ENCODE assay signal across 21 cellular contexts in the genomic region with DNA sequence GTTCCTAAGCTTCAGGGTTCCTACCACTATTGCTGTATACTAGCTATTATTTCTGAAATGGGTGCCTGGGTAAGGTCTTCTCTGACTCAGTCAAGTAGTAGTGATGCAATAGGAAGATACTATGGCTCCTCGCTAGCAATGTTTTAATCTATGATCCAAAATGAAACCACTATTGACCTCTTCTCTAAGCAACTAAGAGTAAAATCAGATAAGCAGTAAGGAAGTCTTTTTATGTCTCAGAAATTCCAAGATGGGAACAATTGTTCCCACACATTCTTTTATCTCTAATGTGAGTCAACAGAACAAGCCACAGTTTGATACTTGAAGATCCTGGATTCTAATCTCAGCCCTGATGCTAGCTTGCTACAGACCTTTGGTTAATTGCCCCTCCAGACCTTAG. TPM values are rescaled to one million over a fixed set of nuclear protein-coding genes. Genes with fewer than 3 reads are reported as not detected.
DNase-seq lines count a peak whose midpoint lies in the region; ATAC-seq and TF ChIP-seq lines count a peak whose summit lies in the region.
"Had no signal": no experiment of that assay in that cellular context is flagged by ENCODE, and none has a peak within 500 bp of the region (broad histone marks: within the 10 kb centered on the region; RNA-seq: fewer than 3 reads in every experiment).

No MANE protein-coding gene starts in this region.

- no peak for ATAC-seq in HG03571 (IDR thresholded peaks at IDR 0.05; ENCODE audit: unreplicated experiment)
- ATAC-seq: stimulated activated naive B cell treated with anti-CD40 and anti-IgM and Interleukin-4, amounts not matched to agents 10 μg/mL and 1 μg/mL and 100 μg/mL, for 72 hours had no signal

- POLR2A ChIA-PET in BJ (lab: Charles Lee) = no interaction called here

- TF ChIP-seq CTCF in BJ (IDR thresholded peaks at IDR 0.05; ENCODE audit: insufficient read depth, low read depth, low read length) (no peak), HFFc6 (IDR thresholded peaks at IDR 0.05) (no peak)

- no peaks in the 10 kb centered on the region for H3K9me3 Mint-ChIP-seq in HFFc6
- H3K9me3 Mint-ChIP-seq: stimulated activated naive B cell treated with anti-CD40 and anti-IgM and Interleukin-4, amounts not matched to agents 10 μg/mL and 1 μg/mL and 100 μg/mL, for 72 hours; type B pancreatic cell had no signal

- peaks cover 74% of the 10 kb centered on the region for H3K36me3 Mint-ChIP-seq in HFFc6 (ENCODE audit: low read depth)

- peak overlapping the region; percentile 77 for H3K27ac Mint-ChIP-seq in HFFc6
- H3K27ac Mint-ChIP-seq: stimulated activated naive B cell treated with anti-CD40 and anti-IgM and Interleukin-4, amounts not matched to agents 10 μg/mL and 1 μg/mL and 100 μg/mL, for 72 hours; type B pancreatic cell had no signal

- no peak overlapping the region for H3K4me3 ChIP-seq in BJ (ENCODE audit: low read depth, low read length)
- H3K4me3 ChIP-seq: BLaER1, coronary artery, lung, prostate gland had no signal

- H3K27me3 Mint-ChIP-seq in HFFc6 (ENCODE audit: insufficient read depth) = peaks cover 2% of the 10 kb centered on the region; the same call in 1 of the 2 replicates
- H3K27me3 Mint-ChIP-seq: stimulated activated naive B cell treated with anti-CD40 and anti-IgM and Interleukin-4, amounts not matched to agents 10 μg/mL and 1 μg/mL and 100 μg/mL, for 72 hours; type B pancreatic cell had no signal

- CTCF ChIA-PET in BJ (lab: Yijun Ruan, JAX) = interaction anchor here (1.6 to 2.4 kb wide), 3 partner anchors 13 to 56 kb away, joined by 6 to 22 read pairs (median 6); a partner anchor contains a TSS

- H3K27me3 ChIP-seq in BJ (ENCODE audit: control insufficient read depth, insufficient read depth, low read length) = no peaks in the 10 kb centered on the region
- H3K27me3 ChIP-seq: BLaER1 had no signal

- peaks cover 12% of the 10 kb centered on the region for H3K36me3 ChIP-seq in BJ (ENCODE audit: control insufficient read depth, insufficient read depth, low read length)

- peak overlapping the region; percentile 30 for H3K4me3 Mint-ChIP-seq in HFFc6
- H3K4me3 Mint-ChIP-seq: stimulated activated naive B cell treated with anti-CD40 and anti-IgM and Interleukin-4, amounts not matched to agents 10 μg/mL and 1 μg/mL and 100 μg/mL, for 72 hours; type B pancreatic cell had no signal

- DNase-seq in BJ (ENCODE audit: low read depth) (peak; percentile 41), HFFc6 (peak; percentile 83), amniotic epithelial cell (ENCODE audit: low read depth) (peak; percentile 94), kidney glomerular epithelial cell (lab: John Stamatoyannopoulos, UW) (peak; percentile 13), Kasumi-1 (lab: John Stamatoyannopoulos, UW) (no peak), NCI-H1092 treated with DMSO at 0.1 percent for 48 hours (lab: John Stamatoyannopoulos, UW) (no peak)
- no peak for DNase-seq in stimulated activated CD4-positive, alpha-beta T cell treated with anti-CD3 and anti-CD28 coated beads, Interleukin-4, amount 100 ng/mL, for 4 hours
- DNase-seq: activated CD4-positive, alpha-beta T cell treated with anti-CD3 and anti-CD28 coated beads, Interleukin-2, amount 50 U/mL, for 1 hour; DMS 273 treated with DMSO at 0.1 percent for 48 hours; NCI-H1105; NCI-H2171; NCI-H748 treated with DMSO at 0.1 percent for 48 hours; stimulated activated CD4-positive, alpha-beta T cell treated with anti-CD3 and anti-CD28 coated beads, Interleukin-12 subunit alpha, Interleukin-12 subunit beta, amount 100 ng/mL, for 4 hours; stimulated activated naive B cell treated with anti-CD40 and anti-IgM and Interleukin-4, amounts not matched to agents 10 μg/mL and 1 μg/mL and 100 μg/mL, for 72 hours; T1000 had no signal

- H3K4me1 Mint-ChIP-seq in HFFc6 (ENCODE audit: low read depth) = peaks cover 94% of the 10 kb centered on the region
- H3K4me1 Mint-ChIP-seq: stimulated activated naive B cell treated with anti-CD40 and anti-IgM and Interleukin-4, amounts not matched to agents 10 μg/mL and 1 μg/mL and 100 μg/mL, for 72 hours had no signal

RNA-seq across cellular contexts. Expression of a gene that starts 45.1 kb away (rescaled TPM):
- polyA plus RNA-seq in BJ (2011; rRNA removed) = 38.8 and 52.7 TPM in 2 replicates
- 47.7 and 99.1 TPM in 2 replicates for polyA minus RNA-seq in BJ (2011; rRNA and poly(A)+ RNA removed)
- total RNA-seq in HFFc6 (2021; fragmentation: NEBNext Ultra II Directional; extraction: Animal tissue kit (Norgen Biotek cat#: 25700)) = 10 to 100 TPM; 36.7 to 42.3 (median 40.6) TPM

RNA-seq across cellular contexts. Expression of a gene that starts 45.2 kb away (rescaled TPM):
- polyA plus RNA-seq in BJ (2011; rRNA removed) = 30.6 and 70.2 TPM in 2 replicates
- 19.3 and 21.0 TPM in 2 replicates for polyA minus RNA-seq in BJ (2011; rRNA and poly(A)+ RNA removed)
- total RNA-seq in HFFc6 (2021; fragmentation: NEBNext Ultra II Directional; extraction: Animal tissue kit (Norgen Biotek cat#: 25700)) = 10 to 100 TPM; 69.7 to 87.4 (median 79.6) TPM

RNA-seq across cellular contexts. Expression of a gene that starts 55.7 kb away (rescaled TPM):
- polyA plus RNA-seq in BJ (2011; rRNA removed) = 27.5 and 41.1 TPM in 2 replicates
- 23.2 and 23.7 TPM in 2 replicates for polyA minus RNA-seq in BJ (2011; rRNA and poly(A)+ RNA removed)
- total RNA-seq in HFFc6 (2021; fragmentation: NEBNext Ultra II Directional; extraction: Animal tissue kit (Norgen Biotek cat#: 25700)) = 100 to 1,000 TPM; 109 to 165 (median 120) TPM

Comparison
In these comparisons a context has a peak if more than half of its experiments do, and no peak if none do; other contexts are left out.
1. DNase-seq: peak in BJ (single experiment), HFFc6 (single experiment), amniotic epithelial cell (single experiment) and kidney glomerular epithelial cell (single experiment); none in Kasumi-1 (0 of 2), stimulated activated CD4-positive, alpha-beta T cell treated with anti-CD3 and anti-CD28 coated beads, Interleukin-4, amount 100 ng/mL, for 4 hours (0 of 2) and NCI-H1092 treated with DMSO at 0.1 percent for 48 hours (single experiment).